13 cellular contexts compared by ENCODE assay signal in genomic region chr5:128667148-128667547, GRCh38.
DNase-seq lines count a peak whose midpoint lies in the region; ATAC-seq and TF ChIP-seq lines count a peak whose summit lies in the region.
"Had no signal": no experiment of that assay in that cellular context is flagged by ENCODE, and none has a peak within 500 bp of the region (broad histone marks: within the 10 kb centered on the region; RNA-seq: fewer than 3 reads in every experiment).

No MANE protein-coding gene starts in this region.

- DNase-seq in SIG-M5 treated with dmso at 0.1 percent for 504 hours (lab: John Stamatoyannopoulos, UW; ENCODE audit: unreplicated experiment) = peak; percentile 1
- DNase-seq in SIG-M5 (lab: John Stamatoyannopoulos, UW) = no peak
- peak; percentile 13 for DNase-seq in NAMALWA (ENCODE audit: low spot score)
- peak; percentile 54 for DNase-seq in choroid plexus epithelial cell (ENCODE audit: low read depth)
- DNase-seq in pons (ENCODE audit: low spot score) = peak; percentile 63
- DNase-seq in anterior cingulate cortex (lab: John Stamatoyannopoulos, UW) = no peak
- no peak for DNase-seq in stimulated activated CD8-positive, alpha-beta memory T cell treated with anti-CD3 and anti-CD28 coated beads, Interleukin-4, amount 100 ng/mL, for 48 hours
- DNase-seq: Calu3, cerebellar nuclear complex, MM.1S, ovary, transverse colon had no signal

- H3K4me3 ChIP-seq in choroid plexus epithelial cell (ENCODE audit: low read depth, low read length) = no peak overlapping the region
- H3K4me3 ChIP-seq: ovary, transverse colon had no signal

- no peak for ATAC-seq in GM18502 (IDR thresholded peaks at IDR 0.05; ENCODE audit: poor library complexity, unreplicated experiment)

- TF ChIP-seq CTCF in choroid plexus epithelial cell (conservative IDR thresholded peaks at IDR 0.05; ENCODE audit: low read depth, low read length) = peak; percentile 53

Comparison
In these comparisons a context has a peak if more than half of its experiments do, and no peak if none do; other contexts are left out.
1. DNase-seq: peak in SIG-M5 treated with dmso at 0.1 percent for 504 hours (single experiment), NAMALWA (single experiment), choroid plexus epithelial cell (single experiment) and pons (single experiment); none in SIG-M5 (single experiment), anterior cingulate cortex (0 of 58) and stimulated activated CD8-positive, alpha-beta memory T cell treated with anti-CD3 and anti-CD28 coated beads, Interleukin-4, amount 100 ng/mL, for 48 hours (single experiment).